ENCODE assay signal across 13 cellular contexts in the genomic region with DNA sequence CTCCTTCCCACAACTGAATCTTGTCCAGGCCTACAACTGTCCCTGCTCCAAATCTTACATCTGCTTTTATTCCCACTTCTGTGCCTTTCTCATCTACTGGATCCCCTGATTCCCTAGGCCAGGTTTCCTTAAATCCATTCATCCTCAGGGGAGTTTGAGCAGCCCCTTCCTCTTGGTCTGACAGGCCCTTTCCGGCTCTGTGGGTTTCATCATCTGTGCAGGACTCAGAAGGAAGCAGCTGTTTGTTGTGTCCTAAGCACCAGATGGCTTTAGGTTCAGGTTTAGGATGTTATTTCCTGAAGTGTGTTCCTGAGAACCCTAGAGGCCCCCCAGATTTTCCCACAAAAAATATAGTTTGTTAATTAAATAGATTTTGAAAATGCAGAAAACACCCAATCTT. TPM values are rescaled to one million over a fixed set of nuclear protein-coding genes. Genes with fewer than 3 reads are reported as not detected.
DNase-seq lines count a peak whose midpoint lies in the region; ATAC-seq and TF ChIP-seq lines count a peak whose summit lies in the region.
"Had no signal": no experiment of that assay in that cellular context is flagged by ENCODE, and none has a peak within 500 bp of the region (broad histone marks: within the 10 kb centered on the region; RNA-seq: fewer than 3 reads in every experiment).

No MANE protein-coding gene starts in this region.

- no peaks in the 10 kb centered on the region for H3K27me3 Mint-ChIP-seq in neural crest cell (ENCODE audit: low read depth)

- H3K36me3 Mint-ChIP-seq in neural crest cell (ENCODE audit: low read depth), result no peaks in the 10 kb centered on the region
- H3K36me3 Mint-ChIP-seq: CD14-positive monocyte had no signal

- H3K4me1 Mint-ChIP-seq in neural crest cell, result peaks cover 56% of the 10 kb centered on the region

- TF ChIP-seq CTCF in neural crest cell (conservative IDR thresholded peaks at IDR 0.05), result no peak

- no peak overlapping the region for H3K4me3 Mint-ChIP-seq in neural crest cell
- H3K4me3 Mint-ChIP-seq: T-helper 17 cell had no signal

- DNase-seq in MV-4-11 (lab: John Stamatoyannopoulos, UW) (peak; percentile 19), caudate nucleus (lab: John Stamatoyannopoulos, UW) (no peak), neural crest cell (ENCODE audit: low read depth, low spot score) (no peak), T-helper 9 cell (no peak), epidermal melanocyte (ENCODE audit: insufficient read length, low spot score) (no peak), NCI-H748 (lab: John Stamatoyannopoulos, UW; ENCODE audit: unreplicated experiment) (no peak)
- DNase-seq: amniotic stem cell, pancreas, T-helper 17 cell had no signal

- peak; percentile 26 for ATAC-seq in GM19463 (IDR thresholded peaks at IDR 0.05; ENCODE audit: unreplicated experiment)
- ATAC-seq in GM18907 (IDR thresholded peaks at IDR 0.05; ENCODE audit: unreplicated experiment), result no peak
- ATAC-seq: pancreas, T-helper 17 cell had no signal

- no peaks in the 10 kb centered on the region for H3K9me3 Mint-ChIP-seq in neural crest cell
- H3K9me3 Mint-ChIP-seq: CD14-positive monocyte had no signal

- H3K27ac Mint-ChIP-seq in neural crest cell (ENCODE audit: unreplicated experiment), result peak overlapping the region; percentile 79
- H3K27ac Mint-ChIP-seq: T-helper 17 cell had no signal

- H3K27ac ChIP-seq in caudate nucleus (ENCODE audit: low read depth, low read length), result peak overlapping the region; percentile 65
- H3K27ac ChIP-seq: pancreas, thoracic aorta had no signal

RNA-seq across cellular contexts. Expression of a gene that starts 21.1 kb away (rescaled TPM):
- total RNA-seq in neural crest cell, result 30.3 and 31.6 TPM in 2 replicates
- total RNA-seq: T-helper 17 cell had no signal
